14 cellular contexts compared by ENCODE assay signal in the genomic region with DNA sequence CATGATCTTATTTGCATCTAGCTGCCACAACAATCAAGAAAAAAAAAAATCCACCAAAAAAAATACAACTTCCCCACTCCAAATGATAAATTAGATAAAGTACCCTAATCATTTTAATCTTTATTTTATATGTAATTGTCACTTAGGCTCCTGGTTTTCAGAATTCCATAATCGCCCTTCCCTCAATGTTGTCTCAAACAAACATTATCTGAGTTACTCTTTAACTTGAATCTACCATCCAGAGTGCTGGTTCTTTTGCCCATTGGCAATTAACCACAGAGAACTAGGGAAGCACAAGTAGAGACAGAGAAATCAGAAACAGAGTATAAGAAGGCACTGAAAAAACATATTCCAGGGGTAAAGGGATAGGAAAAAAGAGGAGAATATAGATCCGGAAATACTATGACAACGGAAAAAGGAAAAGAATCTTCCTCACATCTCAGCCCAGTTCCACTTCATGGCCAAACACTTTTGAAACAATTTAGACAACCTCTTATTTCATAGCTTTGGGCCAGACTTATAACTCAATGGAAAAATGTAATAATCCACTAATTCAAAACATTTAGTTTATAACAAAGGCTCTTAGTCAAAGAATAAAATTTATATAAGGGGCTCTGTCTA. TPM values are rescaled to one million over a fixed set of nuclear protein-coding genes. Genes with fewer than 3 reads are reported as not detected.
DNase-seq lines count a peak whose midpoint lies in the region; ATAC-seq and TF ChIP-seq lines count a peak whose summit lies in the region.
"Had no signal": no experiment of that assay in that cellular context is flagged by ENCODE, and none has a peak within 500 bp of the region (broad histone marks: within the 10 kb centered on the region; RNA-seq: fewer than 3 reads in every experiment).

No MANE protein-coding gene starts in this region.

- H3K27ac Mint-ChIP-seq in glutamatergic neuron (ENCODE audit: unreplicated experiment) = peak overlapping the region; percentile 99
- peak overlapping the region in 1 of 6 donors; percentile 0 for H3K27ac Mint-ChIP-seq in naive B cell
- H3K27ac Mint-ChIP-seq: activated CD4-positive, alpha-beta memory T cell treated with anti-CD3 and anti-CD28 coated beads, Interleukin-2, amount 10 ng/mL, durations not matched to agents 7 days and 5 days; T-helper 2 cell treated with Interferon-gamma antibody and Interleukin-4, amounts not matched to agents 5 μg/mL and 100 μg/mL, for 36 hours had no signal

- H3K36me3 Mint-ChIP-seq in glutamatergic neuron (ENCODE audit: unreplicated experiment) (no peaks in the 10 kb centered on the region), naive B cell (no peaks in the 10 kb centered on the region)
- H3K36me3 Mint-ChIP-seq: stimulated activated naive B cell treated with anti-CD40 and anti-IgM and Interleukin-4, amounts not matched to agents 10 μg/mL and 1 μg/mL and 100 μg/mL, for 72 hours had no signal

- peaks cover 55% of the 10 kb centered on the region for H3K4me1 Mint-ChIP-seq in glutamatergic neuron (ENCODE audit: low read depth, unreplicated experiment)
- peaks cover 21 to 24% (median 22%) of the 10 kb centered on the region in 3 donors for H3K4me1 Mint-ChIP-seq in naive B cell

- peaks cover 10% of the 10 kb centered on the region for H3K27me3 Mint-ChIP-seq in glutamatergic neuron (ENCODE audit: unreplicated experiment)
- peaks cover 0 to 22% (median 0%) of the 10 kb centered on the region in 3 donors for H3K27me3 Mint-ChIP-seq in naive B cell

- ATAC-seq in naive B cell (ENCODE audit: low read depth in 2 of 2) (no peak), GM18511 (IDR thresholded peaks at IDR 0.05; ENCODE audit: unreplicated experiment) (no peak), HG02938 (IDR thresholded peaks at IDR 0.05; ENCODE audit: unreplicated experiment) (no peak)

- H3K4me3 Mint-ChIP-seq in glutamatergic neuron (ENCODE audit: unreplicated experiment) (peak overlapping the region; percentile 87), naive B cell (peak overlapping the region in 5 of 8 donors; percentile 18 to 82 (median 76))
- H3K4me3 Mint-ChIP-seq: activated CD4-positive, alpha-beta memory T cell treated with anti-CD3 and anti-CD28 coated beads, Interleukin-2, amount 10 ng/mL, durations not matched to agents 7 days and 5 days; T-helper 2 cell treated with Interferon-gamma antibody and Interleukin-4, amounts not matched to agents 5 μg/mL and 100 μg/mL, for 36 hours had no signal

- TF ChIP-seq CTCF in glutamatergic neuron (IDR thresholded peaks at IDR 0.05; ENCODE audit: partially characterized antibody, unreplicated experiment) = no peak

- H3K9me3 Mint-ChIP-seq in glutamatergic neuron (ENCODE audit: unreplicated experiment) = peaks cover 13% of the 10 kb centered on the region
- H3K9me3 Mint-ChIP-seq in naive B cell = no peaks in the 10 kb centered on the region
- H3K9me3 Mint-ChIP-seq: activated CD4-positive, alpha-beta memory T cell treated with anti-CD3 and anti-CD28 coated beads, Interleukin-2, amount 10 ng/mL, durations not matched to agents 7 days and 5 days; stimulated activated naive B cell treated with anti-CD40 and anti-IgM and Interleukin-4, amounts not matched to agents 10 μg/mL and 1 μg/mL and 100 μg/mL, for 72 hours; T-helper 2 cell treated with Interferon-gamma antibody and Interleukin-4, amounts not matched to agents 5 μg/mL and 100 μg/mL, for 36 hours had no signal

- peak; percentile 66 for DNase-seq in Caki2 (ENCODE audit: low read depth)
- peak; percentile 29 for DNase-seq in NCI-H82 treated with DMSO at 0.1 percent for 48 hours (lab: John Stamatoyannopoulos, UW; ENCODE audit: unreplicated experiment)
- DNase-seq in glutamatergic neuron = no peak
- no peak for DNase-seq in naive B cell
- no peak for DNase-seq in DMS153 (lab: John Stamatoyannopoulos, UW)
- DNase-seq in DMS114 treated with DMSO at 0.1 percent for 48 hours (lab: John Stamatoyannopoulos, UW; ENCODE audit: unreplicated experiment) = no peak
- DNase-seq: activated CD4-positive, alpha-beta memory T cell treated with anti-CD3 and anti-CD28 coated beads, Interleukin-2, amount 10 ng/mL, durations not matched to agents 7 days and 5 days; activated effector memory CD4-positive, alpha-beta T cell treated with Interleukin-2 at 50 U/mL for 16 hours; RPMI8226; stimulated activated CD4-positive, alpha-beta T cell treated with anti-CD3 and anti-CD28 coated beads, Interleukin-2, amount 100 ng/mL, for 48 hours had no signal

- in situ Hi-C loops in Caki2 (cut with HindIII; ENCODE audit: low pct_unique_long_range_greater_than_20kb, low sequenced_read_pairs) = no loop called here

RNA-seq across cellular contexts. Expression of a gene that starts 0.9 kb away (rescaled TPM):
- total RNA-seq in Caki2 (2014; rRNA removed; shearing (Covaris generic); ENCODE audit: low replicate concordance) = 1.1 and 2.5 TPM in 2 replicates
- total RNA-seq in glutamatergic neuron (ENCODE audit: unreplicated experiment) = 57.8 TPM
- polyA plus RNA-seq in naive B cell (ENCODE audit: low read depth in 6 of 6) = under 1 TPM in 1 of 6 donors, not detected in 5; 0.04 TPM

Comparison
In these comparisons a context has a peak if more than half of its experiments do, and no peak if none do; other contexts are left out.
1. DNase-seq: peak in Caki2 (single experiment) and NCI-H82 treated with DMSO at 0.1 percent for 48 hours (single experiment); none in glutamatergic neuron (single experiment), naive B cell (single experiment), DMS153 (single experiment) and DMS114 treated with DMSO at 0.1 percent for 48 hours (single experiment).
2. RNA of a gene that starts 0.9 kb away (total RNA-seq): 57.8 TPM in glutamatergic neuron (single experiment); 1.1 to 2.5 TPM in Caki2; every median in the first group is over 10 times any median in the second.